ENCODE assay signal across 17 cellular contexts in genomic region chr11:29017941-29018340, GRCh38.
"Had no signal": no experiment of that assay in that cellular context is flagged by ENCODE, and none has a peak within 500 bp of the region (broad histone marks: within the 10 kb centered on the region; RNA-seq: fewer than 3 reads in every experiment).

No MANE protein-coding gene starts in this region.

- H3K4me1 ChIP-seq: heart left ventricle, parathyroid adenoma, prostate gland, right lobe of liver, stomach, transverse colon had no signal

- ATAC-seq: esophagus mucosa; heart left ventricle; naive thymus-derived CD4-positive, alpha-beta T cell; right lobe of liver had no signal

- FAIRE-seq: colon, islet of Langerhans had no signal

- H3K9me3 ChIP-seq: prostate gland, right lobe of liver, stomach, thoracic aorta, transverse colon had no signal

- DNase-seq: heart left ventricle; hypothalamus; naive thymus-derived CD4-positive, alpha-beta T cell; nephron progenitor cell; right lobe of liver; stimulated activated CD4-positive, alpha-beta T cell treated with anti-CD3 and anti-CD28 coated beads, Interleukin-12 subunit alpha, Interleukin-12 subunit beta, amount 100 ng/mL, for 4 hours; stimulated activated naive CD4-positive, alpha-beta T cell; stomach; substantia nigra; transverse colon had no signal

- H2AFZ ChIP-seq: parathyroid adenoma had no signal

- H3K4me3 ChIP-seq: heart left ventricle, prostate gland, right lobe of liver, skin epidermis, stomach, thoracic aorta, transverse colon had no signal

- H3K27ac ChIP-seq: heart left ventricle, parathyroid adenoma, prostate gland, right lobe of liver, skin epidermis, stomach, thoracic aorta, transverse colon had no signal

- H3K9ac ChIP-seq: parathyroid adenoma had no signal

- H3K79me2 ChIP-seq: parathyroid adenoma had no signal

- H3K36me3 ChIP-seq: heart left ventricle, prostate gland, right lobe of liver, stomach, thoracic aorta, transverse colon had no signal

- H3K27me3 ChIP-seq: heart left ventricle, right lobe of liver, stomach, transverse colon had no signal
